In the genomic region with DNA sequence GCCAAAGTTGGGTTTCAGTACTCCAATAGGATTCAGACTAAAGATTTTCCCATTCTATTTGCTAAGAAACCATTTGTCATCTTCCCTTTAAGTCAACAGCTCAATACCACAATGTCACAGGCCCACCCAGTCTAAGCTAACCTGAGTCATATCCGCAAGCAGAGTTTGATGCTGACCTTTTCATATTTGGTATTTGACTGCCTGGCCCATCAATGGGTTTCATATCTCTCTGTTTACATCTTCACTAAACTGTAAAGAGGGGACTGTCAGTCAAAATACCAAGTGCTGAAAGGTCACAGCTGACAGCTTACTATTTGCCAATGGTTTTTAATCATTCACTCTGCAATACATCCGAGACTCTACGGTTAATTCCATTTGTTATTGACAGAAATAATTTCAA, we compare ENCODE assay signal across 30 cellular contexts.
"Had no signal": no experiment of that assay in that cellular context is flagged by ENCODE, and none has a peak within 500 bp of the region (broad histone marks: within the 10 kb centered on the region; RNA-seq: fewer than 3 reads in every experiment).

No MANE protein-coding gene starts in this region.

- FAIRE-seq: RCC 7860 had no signal

- H3K27ac ChIP-seq: cardiac muscle cell, RWPE1, WERI-Rb-1 had no signal

- H3K4me3 ChIP-seq: cardiac muscle cell had no signal

- H3K36me3 ChIP-seq: cardiac muscle cell, WERI-Rb-1 had no signal

- DNase-seq: activated CD4-positive, alpha-beta memory T cell treated with anti-CD3 and anti-CD28 coated beads, Interleukin-2, amount 10 ng/mL, durations not matched to agents 7 days and 5 days; activated CD4-positive, alpha-beta T cell treated with anti-CD3 and anti-CD28 coated beads for 1 hour; activated CD4-positive, alpha-beta T cell treated with anti-CD3 and anti-CD28 coated beads for 48 hours; activated CD4-positive, CD25-positive, alpha-beta regulatory T cell; activated CD8-positive, alpha-beta memory T cell treated with anti-CD3 and anti-CD28 coated beads for 24 hours; activated CD8-positive, alpha-beta memory T cell treated with anti-CD3 and anti-CD28 coated beads, Interleukin-2, amount 10 ng/mL, durations not matched to agents 7 days and 5 days; activated CD8-positive, alpha-beta memory T cell treated with anti-CD3 and anti-CD28 coated beads, Interleukin-2, amount 50 U/mL, for 48 hours; activated effector memory CD4-positive, alpha-beta T cell treated with Interleukin-2 at 50 U/mL for 16 hours; activated naive CD4-positive, alpha-beta T cell treated with anti-CD3 and anti-CD28 coated beads, Interleukin-2, amount 10 ng/mL, durations not matched to agents 7 days and 5 days; activated naive CD8-positive, alpha-beta T cell treated with anti-CD3 and anti-CD28 coated beads, Interleukin-2, amount 50 U/mL, for 24 hours; activated T-cell treated with anti-CD3 and anti-CD28 coated beads, Interleukin-2, amount 50 U/mL, for 48 hours; aorta; NCI-H1048; NCI-H1105 treated with DMSO at 0.1 percent for 48 hours; NCI-H1436; NCI-H1694; NCI-H1930; NCI-H2081 treated with DMSO at 0.1 percent for 48 hours; NCI-H226; NCI-H446 treated with DMSO at 0.1 percent for 48 hours; NCI-H524 treated with DMSO at 0.1 percent for 48 hours; OCI-M1; SIG-M5; SW 1271; T1000; WERI-Rb-1 had no signal

- ATAC-seq: activated CD8-positive, alpha-beta memory T cell treated with anti-CD3 and anti-CD28 coated beads, Interleukin-2, amount 10 ng/mL, durations not matched to agents 7 days and 5 days; activated naive CD8-positive, alpha-beta T cell treated with anti-CD3 and anti-CD28 coated beads, Interleukin-2, amount 50 U/mL, for 24 hours; Right ventricle myocardium inferior had no signal

- H3K27me3 ChIP-seq: cardiac muscle cell had no signal
